Comparison of ENCODE assay signal across 23 cellular contexts in the genomic region with DNA sequence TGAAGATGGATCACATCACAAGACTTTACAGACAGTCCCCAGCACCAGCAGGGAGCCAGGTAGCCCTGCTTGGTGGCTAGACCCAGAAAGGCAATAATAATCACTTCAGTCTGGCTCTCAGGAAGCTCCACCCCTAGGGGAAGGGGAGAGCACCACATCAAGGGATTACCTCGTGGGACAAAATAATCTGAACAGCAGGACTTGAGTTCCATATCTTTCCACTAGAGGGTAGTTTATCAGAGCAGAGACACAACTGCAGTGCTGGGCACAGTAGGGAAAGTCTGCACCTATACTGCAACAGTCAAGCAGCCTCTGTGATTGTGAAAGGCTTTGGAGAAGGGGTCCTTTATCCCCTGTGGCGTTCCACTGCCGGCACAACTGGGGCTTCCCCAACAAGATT.
DNase-seq lines count a peak whose midpoint lies in the region; ATAC-seq and TF ChIP-seq lines count a peak whose summit lies in the region.
"Had no signal": no experiment of that assay in that cellular context is flagged by ENCODE, and none has a peak within 500 bp of the region (broad histone marks: within the 10 kb centered on the region; RNA-seq: fewer than 3 reads in every experiment).

No MANE protein-coding gene starts in this region.

- no peak for TF ChIP-seq CTCF in DND-41 (IDR thresholded peaks at IDR 0.05; ENCODE audit: borderline replicate concordance, extremely low read depth, low read length, poor library complexity, severe bottlenecking)
- TF ChIP-seq CTCF in PC-3 (conservative IDR thresholded peaks at IDR 0.05; ENCODE audit: low read depth, low read length), result peak; percentile 36
- peak; percentile 21 for TF ChIP-seq CTCF in epithelial cell of proximal tubule (conservative IDR thresholded peaks at IDR 0.05; ENCODE audit: low read depth, low read length)
- no peak for TF ChIP-seq CTCF in esophagus squamous epithelium (IDR thresholded peaks at IDR 0.05)

- CTCF ChIA-PET in PC-3 (lab: Charles Lee), result no interaction called here

- no peaks in the 10 kb centered on the region for H4K20me1 ChIP-seq in DND-41 (ENCODE audit: insufficient read depth, low read length)
- no peaks in the 10 kb centered on the region for H4K20me1 ChIP-seq in PC-3 (ENCODE audit: low read length)

- no peaks in the 10 kb centered on the region for H3K9me2 ChIP-seq in PC-3 (replicated peaks; ENCODE audit: low read length)

- POLR2A ChIA-PET in PC-3 (lab: Charles Lee; ENCODE audit: unreplicated experiment), result no interaction called here

- TF ChIP-seq POLR2A in esophagus squamous epithelium (IDR thresholded peaks at IDR 0.05), result no peak

- H3K4me1 ChIP-seq in DND-41 (ENCODE audit: insufficient read depth, low read length) (no peaks in the 10 kb centered on the region), PC-3 (ENCODE audit: insufficient read depth, low read length) (no peaks in the 10 kb centered on the region), esophagus squamous epithelium (no peaks in the 10 kb centered on the region)
- H3K4me1 ChIP-seq: heart right ventricle, tibial nerve had no signal

- H3K9me3 ChIP-seq in DND-41 (ENCODE audit: insufficient read depth, low read length, severe bottlenecking) (no peaks in the 10 kb centered on the region), PC-3 (ENCODE audit: low read length) (no peaks in the 10 kb centered on the region), esophagus squamous epithelium (no peaks in the 10 kb centered on the region)
- H3K9me3 ChIP-seq: ovary, tibial nerve had no signal

- WGBS in esophagus squamous epithelium, 2 donors, result 0% methylated on average over 1 of the region's 3 CpGs

- intact Hi-C loops in PC-3 (cut with micrococcal nuclease) (no loop called here), esophagus squamous epithelium (cut with DNase I) (no loop called here)

- ATAC-seq in DND-41 (ENCODE audit: insufficient read depth, low read depth) (peak; percentile 31; the same call in 1 of the 3 replicates), PC-3 (peak; percentile 49; the same call in 1 of the 2 replicates), HG03342 (IDR thresholded peaks at IDR 0.05; ENCODE audit: unreplicated experiment) (no peak), HG03442 (IDR thresholded peaks at IDR 0.05; ENCODE audit: unreplicated experiment) (no peak)
- ATAC-seq: CD8-positive, alpha-beta T cell; heart right ventricle; left lobe of liver; natural killer cell; right cardiac atrium had no signal

- no peaks in the 10 kb centered on the region for H3K36me3 ChIP-seq in DND-41 (ENCODE audit: insufficient read depth, low read length)
- H3K36me3 ChIP-seq in PC-3 (ENCODE audit: low read depth, low read length), result no peaks in the 10 kb centered on the region
- no peaks in the 10 kb centered on the region for H3K36me3 ChIP-seq in esophagus squamous epithelium
- H3K36me3 ChIP-seq: heart right ventricle, ovary, tibial nerve had no signal

- H2AFZ ChIP-seq in DND-41 (ENCODE audit: low read depth, low read length), result no peak overlapping the region
- H2AFZ ChIP-seq in PC-3 (ENCODE audit: low read length), result no peak overlapping the region

- no peak overlapping the region for H3K4me3 ChIP-seq in DND-41 (ENCODE audit: low read depth in 1 of 2, low read length in 2 of 2)
- no peak overlapping the region for H3K4me3 ChIP-seq in PC-3 (ENCODE audit: low read length)
- H3K4me3 ChIP-seq in epithelial cell of proximal tubule (ENCODE audit: low read depth, low read length), result no peak overlapping the region
- no peak overlapping the region for H3K4me3 ChIP-seq in esophagus squamous epithelium
- H3K4me3 ChIP-seq: heart right ventricle, ovary, tibial nerve had no signal

- H3K4me2 ChIP-seq in DND-41 (ENCODE audit: insufficient read depth, low read length) (no peak overlapping the region), PC-3 (ENCODE audit: low read length) (no peak overlapping the region)

- no peaks in the 10 kb centered on the region for H3F3A ChIP-seq in PC-3 (ENCODE audit: low read length, unreplicated experiment)

- BruUV-seq in PC-3 (replicated peaks; lab: Mats Ljungman, UMichigan), result no TSS peak

- no peak overlapping the region for H3K27ac ChIP-seq in DND-41 (ENCODE audit: low read length)
- H3K27ac ChIP-seq in PC-3 (ENCODE audit: low read length), result no peak overlapping the region
- no peak overlapping the region for H3K27ac ChIP-seq in esophagus squamous epithelium
- H3K27ac ChIP-seq: heart right ventricle, ovary, tibial nerve had no signal

- DNase-seq in DND-41, result no peak
- DNase-seq in LHCN-M2 (ENCODE audit: low read depth), result peak; percentile 0
- peak; percentile 26 for DNase-seq in PC-3
- DNase-seq in epithelial cell of proximal tubule (ENCODE audit: low read depth), result no peak
- no peak for DNase-seq in NCI-H2196 treated with DMSO at 0.1 percent for 48 hours (lab: John Stamatoyannopoulos, UW; ENCODE audit: unreplicated experiment)
- no peak for DNase-seq in esophagus squamous epithelium (lab: John Stamatoyannopoulos, UW)
- DNase-seq: activated CD4-positive, alpha-beta T cell treated with anti-CD3 and anti-CD28 coated beads, Interleukin-2, amount 10 ng/mL, durations not matched to agents 24 days and 14 days; activated naive CD4-positive, alpha-beta T cell treated with anti-CD3 and anti-CD28 coated beads, Interleukin-2, amount 50 U/mL, for 16 hours; CD8-positive, alpha-beta T cell; heart right ventricle; Karpas-422; natural killer cell; NCI-H1417; NCI-H2107; NCI-H510A treated with DMSO at 0.1 percent for 48 hours; ovary; right cardiac atrium; stimulated activated CD4-positive, alpha-beta T cell treated with anti-CD3 and anti-CD28 coated beads, Interleukin-4, amount 100 ng/mL, for 4 hours; T-helper 1 cell had no signal

- H3K9ac ChIP-seq in DND-41 (ENCODE audit: low read depth, low read length), result no peak overlapping the region
- H3K9ac ChIP-seq in PC-3 (ENCODE audit: low read length), result no peak overlapping the region

- no peaks in the 10 kb centered on the region for H3K79me2 ChIP-seq in DND-41 (ENCODE audit: insufficient read depth, low read length)
- no peaks in the 10 kb centered on the region for H3K79me2 ChIP-seq in PC-3 (ENCODE audit: low read length)

- H3K27me3 ChIP-seq in DND-41 (ENCODE audit: insufficient read depth, low read length, poor library complexity) (no peaks in the 10 kb centered on the region), PC-3 (ENCODE audit: low read length) (no peaks in the 10 kb centered on the region), esophagus squamous epithelium (no peaks in the 10 kb centered on the region)
- H3K27me3 ChIP-seq: heart right ventricle, ovary, tibial nerve had no signal

Comparison
In these comparisons a context has a peak if more than half of its experiments do, and no peak if none do; other contexts are left out.
1. ATAC-seq: peak in DND-41 (single experiment) and PC-3 (single experiment); none in HG03342 (single experiment) and HG03442 (single experiment).
2. DNase-seq: peak in LHCN-M2 (single experiment) and PC-3 (single experiment); none in DND-41 (single experiment), epithelial cell of proximal tubule (single experiment), NCI-H2196 treated with DMSO at 0.1 percent for 48 hours (single experiment) and esophagus squamous epithelium (single experiment).
3. CTCF ChIP-seq: peak in PC-3 (single experiment) and epithelial cell of proximal tubule (single experiment); none in DND-41 (single experiment) and esophagus squamous epithelium (0 of 6).